Comparison of ENCODE assay signal across 15 cellular contexts in the genomic region with DNA sequence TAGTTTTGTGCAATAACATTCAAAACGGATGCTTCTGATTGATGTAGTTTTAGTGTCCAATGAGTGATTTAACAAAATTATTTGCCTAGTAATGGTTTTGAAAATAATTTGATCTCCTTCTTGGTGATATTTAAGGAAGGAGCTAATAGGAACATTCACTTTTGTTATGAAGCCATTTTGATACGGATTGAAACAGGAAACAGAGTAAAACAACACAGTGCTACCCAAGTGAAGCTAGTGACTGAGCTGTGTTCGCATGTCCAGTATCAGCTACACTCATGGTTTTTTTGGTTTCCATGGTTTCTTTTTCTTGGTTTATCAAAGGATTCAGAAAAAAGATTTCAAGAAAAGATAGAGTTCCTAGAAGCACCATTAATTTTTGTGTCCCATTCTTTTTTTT. TPM values are rescaled to one million over a fixed set of nuclear protein-coding genes. Genes with fewer than 3 reads are reported as not detected.
DNase-seq lines count a peak whose midpoint lies in the region; ATAC-seq, FAIRE-seq and TF ChIP-seq lines count a peak whose summit lies in the region.
"Had no signal": no experiment of that assay in that cellular context is flagged by ENCODE, and none has a peak within 500 bp of the region (broad histone marks: within the 10 kb centered on the region; RNA-seq: fewer than 3 reads in every experiment).

No MANE protein-coding gene starts in this region.

- no peaks in the 10 kb centered on the region for H3K36me3 ChIP-seq in endothelial cell of umbilical vein (ENCODE audit: control insufficient read depth in 2 of 2, extremely low read depth in 1 of 2, insufficient read depth in 2 of 2, low read length in 2 of 2)
- H3K36me3 ChIP-seq in osteoblast (ENCODE audit: insufficient read depth, low read length), result peaks cover 18% of the 10 kb centered on the region

- no peak for TF ChIP-seq CTCF in endothelial cell of umbilical vein (IDR thresholded peaks at IDR 0.05; ENCODE audit: extremely low read depth in 1 of 2, insufficient read depth in 1 of 2, low read depth in 1 of 2, low read length in 2 of 2)
- no peak for TF ChIP-seq CTCF in osteoblast (IDR thresholded peaks at IDR 0.05; ENCODE audit: extremely low read depth, low read depth, low read length)

- no peaks in the 10 kb centered on the region for H3K9me1 ChIP-seq in endothelial cell of umbilical vein (replicated peaks; ENCODE audit: control insufficient read depth, extremely low read depth, insufficient read depth, low read length)

- peak overlapping the region; percentile 57 for H3K4me3 Mint-ChIP-seq in activated T-cell treated with anti-CD3 and anti-CD28 coated beads, Interleukin-2, amount 50 U/mL, for 24 hours
- peak overlapping the region; percentile 73 to 82 (median 74) for H3K4me3 Mint-ChIP-seq in T-cell
- peak overlapping the region; percentile 45 for H3K4me3 Mint-ChIP-seq in stimulated activated naive CD8-positive, alpha-beta T cell treated with anti-CD3 and anti-CD28 coated beads, Interleukin-15, Interleukin-2, amounts not matched to agents 100 ng/mL and 50 ng/mL, for 24 hours
- H3K4me3 Mint-ChIP-seq: nephron had no signal

- peak; percentile 50 to 66 (median 56) for ATAC-seq in T-cell (replicated peaks in 1 of 4)

- peaks cover 75% of the 10 kb centered on the region for H3K4me1 Mint-ChIP-seq in activated T-cell treated with anti-CD3 and anti-CD28 coated beads, Interleukin-2, amount 50 U/mL, for 24 hours (ENCODE audit: low read depth)
- peaks cover 76 to 81% (median 79%) of the 10 kb centered on the region in 3 donors for H3K4me1 Mint-ChIP-seq in T-cell
- peaks cover 60% of the 10 kb centered on the region for H3K4me1 Mint-ChIP-seq in stimulated activated naive CD8-positive, alpha-beta T cell treated with anti-CD3 and anti-CD28 coated beads, Interleukin-15, Interleukin-2, amounts not matched to agents 100 ng/mL and 50 ng/mL, for 24 hours (ENCODE audit: low read depth)
- H3K4me1 Mint-ChIP-seq: nephron had no signal

- intact Hi-C loops in endothelial cell of umbilical vein (cut with micrococcal nuclease), result no loop called here

- H3K9ac ChIP-seq in endothelial cell of umbilical vein (replicated peaks; ENCODE audit: extremely low read depth, insufficient read depth, low read length), result no peak overlapping the region

- H3K27me3 ChIP-seq in endothelial cell of umbilical vein (ENCODE audit: control insufficient read depth in 2 of 2, insufficient read depth in 2 of 2, low read length in 2 of 2), result no peaks in the 10 kb centered on the region
- H3K27me3 ChIP-seq in osteoblast (ENCODE audit: insufficient read depth, low read length), result no peaks in the 10 kb centered on the region

- H2AFZ ChIP-seq in endothelial cell of umbilical vein (ENCODE audit: low read depth, low read length) (peak overlapping the region; percentile 14), osteoblast (ENCODE audit: low read length) (no peak overlapping the region)

- CTCF ChIA-PET in T-cell (lab: Charles Lee), result interaction anchor here (0.7 to 1.3 kb wide), 6 partner anchors 17 to 78 kb away, joined by 3 to 5 read pairs (median 4); partner anchors contain the start of gene PLEKHO1 (in 1 of the 2)
- CTCF ChIA-PET in endothelial cell of umbilical vein (lab: Charles Lee), result interaction anchor here (1.1 to 2.4 kb wide), 4 partner anchors 29 to 59 kb away, joined by 3 to 8 read pairs (median 6); no protein-coding TSS in a partner anchor

- no TSS peak for BruUV-seq in endothelial cell of umbilical vein (replicated peaks; lab: Mats Ljungman, UMichigan)

- TF ChIP-seq POLR2A in endothelial cell of umbilical vein (IDR thresholded peaks at IDR 0.05; ENCODE audit: low read depth, low read length), result no peak

- peak overlapping the region; percentile 84 for H3K27ac Mint-ChIP-seq in activated T-cell treated with anti-CD3 and anti-CD28 coated beads, Interleukin-2, amount 50 U/mL, for 24 hours
- peak overlapping the region; percentile 94 to 95 for H3K27ac Mint-ChIP-seq in T-cell
- H3K27ac Mint-ChIP-seq in stimulated activated naive CD8-positive, alpha-beta T cell treated with anti-CD3 and anti-CD28 coated beads, Interleukin-15, Interleukin-2, amounts not matched to agents 100 ng/mL and 50 ng/mL, for 24 hours, result peak overlapping the region; percentile 33
- H3K27ac Mint-ChIP-seq: nephron had no signal

- H3K27me3 Mint-ChIP-seq in activated T-cell treated with anti-CD3 and anti-CD28 coated beads, Interleukin-2, amount 50 U/mL, for 24 hours, result no peaks in the 10 kb centered on the region
- no peaks in the 10 kb centered on the region for H3K27me3 Mint-ChIP-seq in T-cell
- H3K27me3 Mint-ChIP-seq in stimulated activated naive CD8-positive, alpha-beta T cell treated with anti-CD3 and anti-CD28 coated beads, Interleukin-15, Interleukin-2, amounts not matched to agents 100 ng/mL and 50 ng/mL, for 24 hours, result no peaks in the 10 kb centered on the region

- in situ Hi-C loops in G401 (cut with HindIII; ENCODE audit: low sequenced_read_pairs), result no loop called here

- FAIRE-seq in endothelial cell of umbilical vein (lab: Jason Lieb, UNC), result peak; percentile 78
- FAIRE-seq: H1, islet of Langerhans had no signal

- H3K9me3 Mint-ChIP-seq in activated T-cell treated with anti-CD3 and anti-CD28 coated beads, Interleukin-2, amount 50 U/mL, for 24 hours, result no peaks in the 10 kb centered on the region
- H3K9me3 Mint-ChIP-seq in T-cell, result no peaks in the 10 kb centered on the region
- peaks cover 6% of the 10 kb centered on the region for H3K9me3 Mint-ChIP-seq in stimulated activated naive CD8-positive, alpha-beta T cell treated with anti-CD3 and anti-CD28 coated beads, Interleukin-15, Interleukin-2, amounts not matched to agents 100 ng/mL and 50 ng/mL, for 24 hours

- H3K36me3 Mint-ChIP-seq in activated T-cell treated with anti-CD3 and anti-CD28 coated beads, Interleukin-2, amount 50 U/mL, for 24 hours (ENCODE audit: low read depth), result peaks cover 42% of the 10 kb centered on the region
- peaks cover 19% of the 10 kb centered on the region for H3K36me3 Mint-ChIP-seq in T-cell
- peaks cover 43% of the 10 kb centered on the region for H3K36me3 Mint-ChIP-seq in stimulated activated naive CD8-positive, alpha-beta T cell treated with anti-CD3 and anti-CD28 coated beads, Interleukin-15, Interleukin-2, amounts not matched to agents 100 ng/mL and 50 ng/mL, for 24 hours (ENCODE audit: low read depth)

- H3K79me2 ChIP-seq in endothelial cell of umbilical vein (ENCODE audit: control insufficient read depth, insufficient read depth, low read length) (no peaks in the 10 kb centered on the region), osteoblast (ENCODE audit: insufficient read depth, low read length) (no peaks in the 10 kb centered on the region)

- no peak for DNase-seq in activated T-cell treated with anti-CD3 and anti-CD28 coated beads, Interleukin-2, amount 50 U/mL, for 24 hours
- no peak for DNase-seq in activated T-cell treated with anti-CD3 and anti-CD28 coated beads, Interleukin-2, amount 50 U/mL, for 48 hours
- DNase-seq in T-cell (no peak), endothelial cell of umbilical vein (ENCODE audit: low read depth, low spot score) (no peak), osteoblast (ENCODE audit: insufficient read length, low spot score, missing footprints) (no peak), SKM-1 (lab: John Stamatoyannopoulos, UW; ENCODE audit: unreplicated experiment) (no peak), G401 (ENCODE audit: low spot score) (no peak)
- DNase-seq: DMS153, foreskin melanocyte, trophoblast cell had no signal

- POLR2A ChIA-PET in T-cell (lab: Charles Lee), result interaction anchor here (0.8 to 0.9 kb wide), 2 partner anchors 18 to 51 kb away, joined by 6 to 9 read pairs; no protein-coding TSS in a partner anchor
- POLR2A ChIA-PET in endothelial cell of umbilical vein (lab: Charles Lee), result interaction anchor here (0.9 kb wide), 1 partner anchor 54 kb away, joined by 3 read pairs; no protein-coding TSS in a partner anchor

- H3K4me1 ChIP-seq in endothelial cell of umbilical vein (ENCODE audit: control insufficient read depth, extremely low read depth, insufficient read depth, low read length) (peaks cover 17% of the 10 kb centered on the region), osteoblast (ENCODE audit: insufficient read depth, low read length) (no peaks in the 10 kb centered on the region)

- dilution Hi-C loops in endothelial cell of umbilical vein (cut with MboI; ENCODE audit: extremely low pct_ligation_motif_present, low sequenced_read_pairs), result no loop called here

- H3K27ac ChIP-seq in endothelial cell of umbilical vein (ENCODE audit: insufficient read depth, low read depth, low read length) (peak overlapping the region; percentile 18), osteoblast (ENCODE audit: low read depth, low read length) (no peak overlapping the region)

- H3K4me3 ChIP-seq in endothelial cell of umbilical vein (replicated peaks in 1 of 3; ENCODE audit: insufficient read depth in 1 of 3, low read depth in 1 of 3, low read length in 3 of 3) (no peak overlapping the region), osteoblast (ENCODE audit: insufficient read depth, low read length) (no peak overlapping the region)
- H3K4me3 ChIP-seq: skin epidermis had no signal

- H4K20me1 ChIP-seq in endothelial cell of umbilical vein (replicated peaks; ENCODE audit: control insufficient read depth, extremely low read depth, insufficient read depth, low read length) (no peaks in the 10 kb centered on the region), osteoblast (ENCODE audit: insufficient read depth, low read length) (no peaks in the 10 kb centered on the region)

- H3K4me2 ChIP-seq in endothelial cell of umbilical vein (ENCODE audit: insufficient read depth, low read length), result peak overlapping the region; percentile 49
- H3K4me2 ChIP-seq in osteoblast (ENCODE audit: insufficient read depth, low read length), result no peak overlapping the region

- no peaks in the 10 kb centered on the region for H3K9me3 ChIP-seq in endothelial cell of umbilical vein (replicated peaks; ENCODE audit: control insufficient read depth, insufficient read depth, low read length)
- H3K9me3 ChIP-seq in osteoblast (ENCODE audit: low read depth, low read length), result no peaks in the 10 kb centered on the region

RNA-seq across cellular contexts. Expression of gene PLEKHO1, which starts 40.1 kb away (rescaled TPM):
- total RNA-seq in T-cell, result 100 to 1,000 TPM in 3 of 5 donors, 10 to 100 TPM in 2; 68.9 to 183 (median 154) TPM
- 101 and 121 TPM in 2 replicates for total RNA-seq in endothelial cell of umbilical vein
- polyA plus RNA-seq in endothelial cell of umbilical vein, result 59.8 and 71.9 TPM in 2 replicates
- 48.6 and 60.4 TPM in 2 replicates for polyA plus RNA-seq in endothelial cell of umbilical vein (2011; cell fraction: cytosol; rRNA removed)
- polyA plus RNA-seq in endothelial cell of umbilical vein (2011; cell fraction: nucleus; rRNA removed), result 77.9 and 115 TPM in 2 replicates
- 31.8 and 49.5 TPM in 2 replicates for polyA plus RNA-seq in endothelial cell of umbilical vein (2012)
- polyA minus RNA-seq in endothelial cell of umbilical vein, result 38.4 and 42.1 TPM in 2 replicates
- not detected for polyA minus RNA-seq in endothelial cell of umbilical vein (2011; cell fraction: cytosol; rRNA and poly(A)+ RNA removed)
- polyA minus RNA-seq in endothelial cell of umbilical vein (2011; cell fraction: nucleus; rRNA and poly(A)+ RNA removed), result 24.2 and 30.3 TPM in 2 replicates
- 74.2 and 80.2 TPM in 2 replicates for total RNA-seq in osteoblast
- total RNA-seq in G401 (2014; rRNA removed; shearing (Covaris generic)), result 42.9 and 45.6 TPM in 2 replicates

RNA-seq across cellular contexts. Expression of gene VPS45, which starts 42.0 kb away (rescaled TPM):
- total RNA-seq in T-cell (10 to 100 TPM; 24.9 to 30.7 (median 28.0) TPM), endothelial cell of umbilical vein (40.4 and 43.7 TPM in 2 replicates), osteoblast (36.9 and 42.1 TPM in 2 replicates)
- polyA plus RNA-seq in endothelial cell of umbilical vein, result 24.8 and 25.6 TPM in 2 replicates
- polyA plus RNA-seq in endothelial cell of umbilical vein (2011; cell fraction: cytosol; rRNA removed), result 24.3 and 29.1 TPM in 2 replicates
- polyA plus RNA-seq in endothelial cell of umbilical vein (2011; cell fraction: nucleus; rRNA removed), result 91.9 and 105 TPM in 2 replicates
- 25.4 and 49.7 TPM in 2 replicates for polyA plus RNA-seq in endothelial cell of umbilical vein (2012)
- 28.0 and 34.1 TPM in 2 replicates for polyA minus RNA-seq in endothelial cell of umbilical vein
- 22.6 TPM for polyA minus RNA-seq in endothelial cell of umbilical vein (2011; cell fraction: cytosol; rRNA and poly(A)+ RNA removed)
- 47.1 and 58.2 TPM in 2 replicates for polyA minus RNA-seq in endothelial cell of umbilical vein (2011; cell fraction: nucleus; rRNA and poly(A)+ RNA removed)
- 35.3 and 43.2 TPM in 2 replicates for total RNA-seq in G401 (2014; rRNA removed; shearing (Covaris generic))

Comparison
In these comparisons a context has a peak if more than half of its experiments do, and no peak if none do; other contexts are left out.
1. H3K27ac Mint-ChIP-seq: peak in every context shown above with its lines; median percentile 94 in T-cell; 84 in activated T-cell treated with anti-CD3 and anti-CD28 coated beads, Interleukin-2, amount 50 U/mL, for 24 hours; 33 in stimulated activated naive CD8-positive, alpha-beta T cell treated with anti-CD3 and anti-CD28 coated beads, Interleukin-15, Interleukin-2, amounts not matched to agents 100 ng/mL and 50 ng/mL, for 24 hours.